ENCODE assay signal across 1 cellular context in genomic region chr17:411416-412120, GRCh38.
TF ChIP-seq lines count a peak whose summit lies in the region.

No MANE protein-coding gene starts in this region.

TF ChIP-seq in IMR-90, 13 proteins besides CTCF, POLR2A, EP300 and RAD21:
- TF ChIP-seq MAZ (IDR thresholded peaks at IDR 0.05; ENCODE audit: borderline replicate concordance, low read depth, low read length) (no peak), RCOR1 (IDR thresholded peaks at IDR 0.05; ENCODE audit: insufficient replicate concordance, low read length) (no peak), CHD1 (IDR thresholded peaks at IDR 0.05; ENCODE audit: low read depth, low read length) (no peak), FOS (IDR thresholded peaks at IDR 0.05; ENCODE audit: low read depth, low read length) (no peak), NFE2L2 (IDR thresholded peaks at IDR 0.05; ENCODE audit: low read depth, low read length) (no peak), CEBPB (IDR thresholded peaks at IDR 0.05; ENCODE audit: low read depth, low read length) (no peak), BHLHE40 (IDR thresholded peaks at IDR 0.05; ENCODE audit: low read depth, low read length) (no peak), MAFK (IDR thresholded peaks at IDR 0.05; ENCODE audit: low read depth, low read length) (no peak), ELK1 (IDR thresholded peaks at IDR 0.05; ENCODE audit: borderline replicate concordance, low read depth, low read length) (no peak), RFX5 (IDR thresholded peaks at IDR 0.05; ENCODE audit: low read depth, low read length) (no peak), USF2 (IDR thresholded peaks at IDR 0.05; ENCODE audit: low read depth, low read length) (no peak), MXI1 (IDR thresholded peaks at IDR 0.05; ENCODE audit: borderline replicate concordance, low read depth, low read length) (no peak)
